15 cellular contexts compared by ENCODE assay signal in the genomic region with DNA sequence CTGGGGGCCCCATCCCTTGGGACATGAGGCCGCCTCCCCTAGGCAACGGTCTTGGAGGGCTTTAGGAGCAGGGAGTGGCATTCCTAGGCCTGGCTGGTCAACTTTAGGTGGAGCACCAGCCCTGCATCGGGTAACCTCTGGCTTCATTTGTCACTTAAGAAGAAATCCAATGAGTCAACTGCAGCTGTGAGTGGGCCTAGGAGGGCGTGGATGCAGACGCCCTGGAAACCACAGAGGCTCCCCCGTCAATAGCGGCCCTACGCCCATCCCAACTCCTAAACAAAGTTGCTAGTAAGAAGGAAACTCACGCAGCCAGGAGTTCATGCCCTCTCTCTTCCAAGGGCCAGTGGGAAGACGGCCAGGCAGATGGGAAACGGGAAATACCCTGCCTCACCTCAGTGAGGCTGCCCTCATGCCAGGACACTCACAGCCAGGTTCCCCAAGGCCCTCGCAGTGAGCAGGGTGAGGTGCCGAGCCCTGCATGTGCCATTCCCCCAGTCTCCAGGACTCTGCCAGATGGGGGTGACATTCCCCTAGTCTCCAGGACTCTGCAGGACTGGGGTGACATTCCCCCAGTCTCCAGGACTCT. TPM values are rescaled to one million over a fixed set of nuclear protein-coding genes. Genes with fewer than 3 reads are reported as not detected.
DNase-seq lines count a peak whose midpoint lies in the region; ATAC-seq and TF ChIP-seq lines count a peak whose summit lies in the region.
"Had no signal": no experiment of that assay in that cellular context is flagged by ENCODE, and none has a peak within 500 bp of the region (broad histone marks: within the 10 kb centered on the region; RNA-seq: fewer than 3 reads in every experiment).

No MANE protein-coding gene starts in this region.

- H3K4me2 ChIP-seq in BLaER1 treated with 17β-estradiol and CSF1 and Interleukin-3, amounts not matched to agents 10 nM and 100 nM, result peak overlapping the region in 10 of 11 experiments; percentile 2 to 52 (median 36); a peak in 14 of 22 replicates

- DNase-seq in HT1080 (ENCODE audit: low read depth) (peak; percentile 58), amniotic epithelial cell (ENCODE audit: low read depth) (peak; percentile 27), lower lobe of right lung (no peak), epidermal melanocyte (ENCODE audit: insufficient read length, low spot score) (no peak), activated T-cell treated with anti-CD3 and anti-CD28 coated beads for 4 hours (no peak), GDM1 (lab: John Stamatoyannopoulos, UW) (no peak)
- DNase-seq: activated CD4-positive, CD25-positive, alpha-beta regulatory T cell; adrenal gland; GF-D8; KG1; NCI-H226; Right ventricle myocardium superior; uterus had no signal

- H3K36me3 ChIP-seq in BLaER1 treated with 17β-estradiol and CSF1 and Interleukin-3, amounts not matched to agents 10 nM and 100 nM, result peaks cover 15 to 58% (median 36%) of the 10 kb centered on the region in 11 experiments
- H3K36me3 ChIP-seq in lower lobe of right lung, result no peaks in the 10 kb centered on the region
- H3K36me3 ChIP-seq: adrenal gland, uterus had no signal

- ATAC-seq in lower lobe of right lung (peak; percentile 42 to 71), GM18517 (IDR thresholded peaks at IDR 0.05; ENCODE audit: unreplicated experiment) (no peak)

- no peaks in the 10 kb centered on the region for H3K9me3 ChIP-seq in BLaER1 treated with 17β-estradiol and CSF1 and Interleukin-3, amounts not matched to agents 10 nM and 100 nM (replicated peaks in 1 of 11)
- no peaks in the 10 kb centered on the region for H3K9me3 ChIP-seq in lower lobe of right lung
- H3K9me3 ChIP-seq: adrenal gland, uterus had no signal

- H3K27me3 ChIP-seq in BLaER1 treated with 17β-estradiol and CSF1 and Interleukin-3, amounts not matched to agents 10 nM and 100 nM, result no peaks in the 10 kb centered on the region
- no peaks in the 10 kb centered on the region for H3K27me3 ChIP-seq in lower lobe of right lung (ENCODE audit: low read depth)
- H3K27me3 ChIP-seq: adrenal gland, uterus had no signal

- intact Hi-C loops in lower lobe of right lung (cut with DNase I), result no loop called here

- peaks cover 12 to 47% (median 28%) of the 10 kb centered on the region in 10 experiments; a peak in 19 of 20 replicates for H3K4me1 ChIP-seq in BLaER1 treated with 17β-estradiol and CSF1 and Interleukin-3, amounts not matched to agents 10 nM and 100 nM
- H3K4me1 ChIP-seq in lower lobe of right lung, result no peaks in the 10 kb centered on the region
- H3K4me1 ChIP-seq: adrenal gland, uterus had no signal

- H3K4me3 ChIP-seq in BLaER1 treated with 17β-estradiol and CSF1 and Interleukin-3, amounts not matched to agents 10 nM and 100 nM, result no peak overlapping the region
- no peak overlapping the region for H3K4me3 ChIP-seq in lower lobe of right lung
- H3K4me3 ChIP-seq: adrenal gland, uterus had no signal

- no peak for TF ChIP-seq CTCF in lower lobe of right lung (IDR thresholded peaks at IDR 0.05)

- H4K20me1 ChIP-seq in BLaER1 treated with 17β-estradiol and CSF1 and Interleukin-3, amounts not matched to agents 10 nM and 100 nM, result peaks cover 55 to 100% (median 97%) of the 10 kb centered on the region in 11 experiments

- peak overlapping the region in 5 of 11 experiments; percentile 25 to 51 (median 38); a peak in 7 of 22 replicates for H3K27ac ChIP-seq in BLaER1 treated with 17β-estradiol and CSF1 and Interleukin-3, amounts not matched to agents 10 nM and 100 nM
- no peak overlapping the region for H3K27ac ChIP-seq in lower lobe of right lung
- H3K27ac ChIP-seq: adrenal gland, uterus had no signal

- peak overlapping the region in 4 of 11 experiments; percentile 6 to 15 (median 7); a peak in 5 of 22 replicates for H3K9ac ChIP-seq in BLaER1 treated with 17β-estradiol and CSF1 and Interleukin-3, amounts not matched to agents 10 nM and 100 nM

RNA-seq across cellular contexts. Expression of gene BID, which starts 20.8 kb away (rescaled TPM):
- 178 and 258 TPM in 2 replicates for total RNA-seq in HT1080 (2014; rRNA removed; shearing (Covaris generic))
- polyA plus RNA-seq in HT1080 (2015; cell fraction: cytosol; rRNA removed), result 54.0 and 105 TPM in 2 replicates
- 34.4 and 56.3 TPM in 2 replicates for polyA plus RNA-seq in HT1080 (2015; cell fraction: nucleus; rRNA removed)
- 34.3 TPM for total RNA-seq in lower lobe of right lung

Comparison
In these comparisons a context has a peak if more than half of its experiments do, and no peak if none do; other contexts are left out.
1. DNase-seq: peak in HT1080 (single experiment) and amniotic epithelial cell (single experiment); none in lower lobe of right lung (single experiment), epidermal melanocyte (single experiment), activated T-cell treated with anti-CD3 and anti-CD28 coated beads for 4 hours (single experiment) and GDM1 (single experiment).